26 cellular contexts compared by ENCODE assay signal in genomic region chr4:126563389-126563788, GRCh38.
"Had no signal": no experiment of that assay in that cellular context is flagged by ENCODE, and none has a peak within 500 bp of the region (broad histone marks: within the 10 kb centered on the region; RNA-seq: fewer than 3 reads in every experiment).

No MANE protein-coding gene starts in this region.

- ATAC-seq: effector memory CD8-positive, alpha-beta T cell; esophagus mucosa; gastrocnemius medialis; heart right ventricle; left cardiac atrium; left lung; left ventricle myocardium superior; lower lobe of right lung; naive thymus-derived CD4-positive, alpha-beta T cell had no signal

- FAIRE-seq: endometrium, islet of Langerhans, keratinocyte had no signal

- H3K4me3 ChIP-seq: colonic mucosa, esophagus squamous epithelium, gastrocnemius medialis, heart right ventricle, left lung, lower lobe of right lung had no signal

- H3K27me3 ChIP-seq: colonic mucosa, esophagus squamous epithelium, gastrocnemius medialis, heart right ventricle, left lung had no signal

- H3K9me3 ChIP-seq: colonic mucosa, esophagus squamous epithelium, gastrocnemius medialis, lower lobe of right lung had no signal

- H3K27ac ChIP-seq: colonic mucosa, epithelial cell of prostate, esophagus squamous epithelium, gastrocnemius medialis, heart right ventricle, left lung, lower lobe of right lung had no signal

- H3K36me3 ChIP-seq: colonic mucosa, esophagus squamous epithelium, gastrocnemius medialis, heart right ventricle, left lung, lower lobe of right lung had no signal

- DNase-seq: colonic mucosa; cortex of kidney; effector CD8-positive, alpha-beta T cell; effector memory CD8-positive, alpha-beta T cell; endodermal cell; erythroblast; esophagus squamous epithelium; foreskin fibroblast; foreskin melanocyte; gastrocnemius medialis; glutamatergic neuron; head of caudate nucleus; heart right ventricle; hippocampal formation; left cardiac atrium; left ventricle myocardium superior; lower lobe of right lung; mesenchymal stem cell; midbrain; naive thymus-derived CD4-positive, alpha-beta T cell had no signal

- H3K4me1 ChIP-seq: colonic mucosa, esophagus squamous epithelium, gastrocnemius medialis, heart right ventricle, left lung, lower lobe of right lung had no signal
